Comparison of ENCODE assay signal across 1 cellular context in the genomic region with DNA sequence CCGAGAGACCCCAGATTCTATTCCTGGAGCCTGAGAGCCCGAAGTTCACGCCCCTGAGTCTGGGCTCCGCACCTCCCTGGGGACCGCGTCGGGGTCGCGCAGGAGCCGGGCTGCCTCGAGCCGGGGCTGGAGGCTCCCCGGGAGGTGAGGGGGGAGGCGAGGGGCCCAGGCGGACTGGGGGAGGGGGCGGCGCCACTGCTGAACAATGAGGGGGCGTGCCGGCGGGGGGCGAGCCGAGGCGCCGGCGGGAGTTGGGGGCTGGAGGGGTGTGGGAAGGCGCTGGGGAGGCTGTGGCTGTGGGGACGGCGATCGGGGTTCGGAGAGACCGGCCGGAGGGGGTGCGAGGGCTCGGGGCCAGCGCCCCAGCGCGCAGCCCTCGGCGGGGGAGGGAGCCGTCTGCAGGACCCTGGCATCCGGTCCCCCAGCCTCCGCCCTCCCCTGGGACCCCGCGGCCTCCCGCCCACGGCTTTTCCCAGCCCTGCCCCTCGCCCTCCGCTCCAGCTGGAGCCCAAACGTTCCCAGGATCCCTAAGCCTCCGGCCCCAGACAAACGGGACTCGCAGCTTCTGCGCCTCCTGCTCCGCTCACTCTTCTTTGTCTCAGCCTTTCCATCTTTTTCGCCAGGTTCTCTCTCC.
TF ChIP-seq lines count a peak whose summit lies in the region.

No MANE protein-coding gene starts in this region.

TF ChIP-seq in GM12878, 131 proteins besides CTCF, POLR2A, EP300 and RAD21:
- no peak for TF ChIP-seq ZNF592 (IDR thresholded peaks at IDR 0.05)
- TF ChIP-seq TCF12 (IDR thresholded peaks at IDR 0.05; ENCODE audit: low read depth, low read length) = peak; percentile 60; the same call in 1 of the 2 replicates
- TF ChIP-seq NKRF (conservative IDR thresholded peaks at IDR 0.05) = peak; percentile 14; the same call in 1 of the 2 replicates
- peak in 1 of 2 experiments; percentile 83; a peak in 2 of 3 replicates for TF ChIP-seq EGR1 (IDR thresholded peaks at IDR 0.05; ENCODE audit: borderline replicate concordance in 1 of 2, low read depth in 2 of 2, low read length in 2 of 2)
- TF ChIP-seq PAX5 (IDR thresholded peaks at IDR 0.05; ENCODE audit: borderline replicate concordance, low read depth, low read length) = 0 out of 2 replicates have a peak, but pooled peaks have one; percentile 7
- no peak for TF ChIP-seq FOXM1 (IDR thresholded peaks at IDR 0.05; ENCODE audit: low read depth, low read length)
- TF ChIP-seq IKZF2 (IDR thresholded peaks at IDR 0.05) = peak; percentile 44 to 52; a peak in 3 of 4 replicates
- no peak; the same call in 1 of the 2 replicates for TF ChIP-seq DPF2 (IDR thresholded peaks at IDR 0.05)
- TF ChIP-seq, protein P1, sequence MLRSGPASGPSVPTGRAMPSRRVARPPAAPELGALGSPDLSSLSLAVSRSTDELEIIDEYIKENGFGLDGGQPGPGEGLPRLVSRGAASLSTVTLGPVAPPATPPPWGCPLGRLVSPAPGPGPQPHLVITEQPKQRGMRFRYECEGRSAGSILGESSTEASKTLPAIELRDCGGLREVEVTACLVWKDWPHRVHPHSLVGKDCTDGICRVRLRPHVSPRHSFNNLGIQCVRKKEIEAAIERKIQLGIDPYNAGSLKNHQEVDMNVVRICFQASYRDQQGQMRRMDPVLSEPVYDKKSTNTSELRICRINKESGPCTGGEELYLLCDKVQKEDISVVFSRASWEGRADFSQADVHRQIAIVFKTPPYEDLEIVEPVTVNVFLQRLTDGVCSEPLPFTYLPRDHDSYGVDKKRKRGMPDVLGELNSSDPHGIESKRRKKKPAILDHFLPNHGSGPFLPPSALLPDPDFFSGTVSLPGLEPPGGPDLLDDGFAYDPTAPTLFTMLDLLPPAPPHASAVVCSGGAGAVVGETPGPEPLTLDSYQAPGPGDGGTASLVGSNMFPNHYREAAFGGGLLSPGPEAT (IDR thresholded peaks at IDR 0.05; ENCODE audit: low read depth) = 0 out of 2 replicates have a peak, but pooled peaks have one; percentile 11
- TF ChIP-seq MEF2B (IDR thresholded peaks at IDR 0.05; ENCODE audit: partially characterized antibody, poor library complexity, severe bottlenecking) = peak; percentile 94
- peak; percentile 48; the same call in 1 of the 2 replicates for TF ChIP-seq GATAD2B (conservative IDR thresholded peaks at IDR 0.05; ENCODE audit: low read depth)
- peak; percentile 66 for TF ChIP-seq IKZF1 (conservative IDR thresholded peaks at IDR 0.05)
- TF ChIP-seq SP1 (IDR thresholded peaks at IDR 0.05; ENCODE audit: low read depth, low read length) = no peak
